In genomic region chr11:72844356-72844755, GRCh38 we compare ENCODE assay signal across 16 cellular contexts. TPM values are rescaled to one million over a fixed set of nuclear protein-coding genes. Genes with fewer than 3 reads are reported as not detected.
A peak's percentile ranks its signal among the peaks of the same experiment; 100 is the strongest.
DNase-seq lines count a peak whose midpoint lies in the region; ATAC-seq, FAIRE-seq and TF ChIP-seq lines count a peak whose summit lies in the region.
"Had no signal": no experiment of that assay in that cellular context is flagged by ENCODE, and none has a peak within 500 bp of the region (broad histone marks: within the 10 kb centered on the region; RNA-seq: fewer than 3 reads in every experiment).

No MANE protein-coding gene starts in this region.

- H4K20me1 ChIP-seq in astrocyte (ENCODE audit: insufficient read depth, low read length) = no peaks in the 10 kb centered on the region

- H3K4me1 ChIP-seq in astrocyte (ENCODE audit: insufficient read depth, low read length) (peaks cover 7% of the 10 kb centered on the region), heart left ventricle (peaks cover 0 to 42% (median 29%) of the 10 kb centered on the region in 12 donors)

- H3K4me1 Mint-ChIP-seq in astrocyte (ENCODE audit: low read depth, unreplicated experiment) = peaks cover 13% of the 10 kb centered on the region

- intact Hi-C loops in heart left ventricle (cut with DNase I) = no loop called here

- no peak for TF ChIP-seq POLR2A in heart left ventricle (IDR thresholded peaks at IDR 0.05)

- FAIRE-seq in astrocyte (lab: Jason Lieb, UNC) (no peak), frontal cortex (lab: Jason Lieb, UNC) (no peak)

- no peak overlapping the region for H3K27ac Mint-ChIP-seq in astrocyte (ENCODE audit: unreplicated experiment)
- H3K27ac Mint-ChIP-seq: activated naive CD8-positive, alpha-beta T cell had no signal

- H3K79me2 ChIP-seq in astrocyte (ENCODE audit: insufficient read depth, low read length) = no peaks in the 10 kb centered on the region

- H3K27ac ChIP-seq in astrocyte (ENCODE audit: low read depth, low read length) = no peak overlapping the region
- H3K27ac ChIP-seq in heart left ventricle = peak overlapping the region in 9 of 12 donors; percentile 2 to 84 (median 58)

- no peak overlapping the region for H2AFZ ChIP-seq in astrocyte (ENCODE audit: low read depth, low read length)

- H3K36me3 ChIP-seq in astrocyte (ENCODE audit: insufficient read depth, low read length) = peaks cover 6% of the 10 kb centered on the region
- peaks cover 0 to 74% (median 45%) of the 10 kb centered on the region in 9 donors for H3K36me3 ChIP-seq in heart left ventricle

- H3K27me3 Mint-ChIP-seq in astrocyte (ENCODE audit: low read depth, unreplicated experiment) = no peaks in the 10 kb centered on the region
- H3K27me3 Mint-ChIP-seq: activated naive CD8-positive, alpha-beta T cell had no signal

- H3K9me3 ChIP-seq in astrocyte (ENCODE audit: insufficient read depth, low read depth, low read length) (no peaks in the 10 kb centered on the region), heart left ventricle (no peaks in the 10 kb centered on the region)

- DNase-seq in GM03348 (ENCODE audit: low spot score) (peak; percentile 27), astrocyte (ENCODE audit: low read depth) (peak; percentile 60), heart left ventricle (peak in 3 of 5 donors; percentile 56 to 69 (median 62)), skeletal muscle cell (ENCODE audit: low read depth) (peak; percentile 55), NCI-H2171 (lab: John Stamatoyannopoulos, UW) (no peak), medulla oblongata (ENCODE audit: extremely low spot score) (no peak), frontal cortex (ENCODE audit: low spot score in 2 of 2) (no peak)
- no peak for DNase-seq in stimulated activated naive CD4-positive, alpha-beta T cell (lab: John Stamatoyannopoulos, UW)
- DNase-seq: activated CD4-positive, alpha-beta T cell treated with anti-CD3 and anti-CD28 coated beads for 4 hours; C1 segment of cervical spinal cord; DND-41; erythroblast; NCI-H510A treated with DMSO at 0.1 percent for 48 hours; nucleus accumbens; T-helper 2 cell had no signal

- no peak overlapping the region for H3K4me2 ChIP-seq in astrocyte (ENCODE audit: low read length)

- WGBS in heart left ventricle, 4 donors = 35 to 51% (median 42%) methylated on average over 3 to 4 of the region's 4 CpGs

- H3K27me3 ChIP-seq in astrocyte (ENCODE audit: insufficient read depth, low read length) (no peaks in the 10 kb centered on the region), heart left ventricle (no peaks in the 10 kb centered on the region)

- ATAC-seq in heart left ventricle = peak; percentile 73 to 88 (median 85)

- TF ChIP-seq CTCF in astrocyte (IDR thresholded peaks at IDR 0.05; ENCODE audit: insufficient read depth, low read depth, low read length) (no peak), heart left ventricle (IDR thresholded peaks at IDR 0.05) (no peak)

- H3K9me3 Mint-ChIP-seq in astrocyte (ENCODE audit: unreplicated experiment) = no peaks in the 10 kb centered on the region

- H3K36me3 Mint-ChIP-seq in astrocyte (ENCODE audit: low read depth, unreplicated experiment) = peaks cover 4% of the 10 kb centered on the region

- H3K4me3 Mint-ChIP-seq in astrocyte (ENCODE audit: unreplicated experiment) = no peak overlapping the region
- H3K4me3 Mint-ChIP-seq: activated naive CD8-positive, alpha-beta T cell had no signal

- no peak overlapping the region for H3K4me3 ChIP-seq in astrocyte (ENCODE audit: insufficient read depth, low read depth, low read length)
- H3K4me3 ChIP-seq in heart left ventricle = no peak overlapping the region
- H3K4me3 ChIP-seq in skeletal muscle cell (ENCODE audit: low read depth, low read length) = no peak overlapping the region

- no peak overlapping the region for H3K9ac ChIP-seq in astrocyte (ENCODE audit: low read length)

RNA-seq across cellular contexts. Expression of gene ATG16L2, which starts 30.1 kb away (rescaled TPM):
- 9.6 and 11.7 TPM in 2 replicates for total RNA-seq in astrocyte
- 10 to 100 TPM in 7 of 9 donors, 1 to 10 TPM in 2; 6.0 to 28.9 (median 13.2) TPM for total RNA-seq in heart left ventricle
- polyA plus RNA-seq in heart left ventricle = 10 to 100 TPM in 1 of 2 donors, 1 to 10 TPM in 1; 8.3 to 24.2 TPM
- 2.9 TPM for total RNA-seq in frontal cortex

RNA-seq across cellular contexts. Expression of gene STARD10, which starts 50.5 kb away (rescaled TPM):
- 38.4 and 42.3 TPM in 2 replicates for total RNA-seq in astrocyte
- total RNA-seq in heart left ventricle = 10 to 100 TPM; 35.2 to 78.8 (median 55.2) TPM
- polyA plus RNA-seq in heart left ventricle = 100 to 1,000 TPM in 1 of 2 donors, 10 to 100 TPM in 1; 35.9 to 237 TPM
- 37.9 TPM for total RNA-seq in frontal cortex

Comparison
In these comparisons a context has a peak if more than half of its experiments do, and no peak if none do; other contexts are left out.
1. DNase-seq: peak in GM03348 (single experiment), astrocyte (single experiment), heart left ventricle (3 of 5) and skeletal muscle cell (single experiment); none in NCI-H2171 (single experiment), stimulated activated naive CD4-positive, alpha-beta T cell (0 of 6), medulla oblongata (single experiment) and frontal cortex (0 of 2).